Comparison of ENCODE assay signal across 17 cellular contexts in genomic region chr18:58808349-58808748, GRCh38. TPM values are rescaled to one million over a fixed set of nuclear protein-coding genes. Genes with fewer than 3 reads are reported as not detected.
DNase-seq lines count a peak whose midpoint lies in the region; ATAC-seq, FAIRE-seq and TF ChIP-seq lines count a peak whose summit lies in the region.
"Had no signal": no experiment of that assay in that cellular context is flagged by ENCODE, and none has a peak within 500 bp of the region (broad histone marks: within the 10 kb centered on the region; RNA-seq: fewer than 3 reads in every experiment).

No MANE protein-coding gene starts in this region.

- peaks cover 10% of the 10 kb centered on the region for H3K9me2 ChIP-seq in GM23338 (ENCODE audit: insufficient read depth)

- H3K4me3 Mint-ChIP-seq in GM23338 (no peak overlapping the region), neural progenitor cell (no peak overlapping the region), T-cell (no peak overlapping the region)
- H3K4me3 Mint-ChIP-seq: CD14-positive monocyte; CD4-positive, alpha-beta memory T cell had no signal

- TF ChIP-seq CTCF in GM23338 (conservative IDR thresholded peaks at IDR 0.05; ENCODE audit: low read depth in 2 of 2) (no peak), H1 (IDR thresholded peaks at IDR 0.05; ENCODE audit: control extremely low read depth in 1 of 3, insufficient read depth in 1 of 3, low read depth in 1 of 3, low read length in 3 of 3) (no peak), neural progenitor cell (IDR thresholded peaks at IDR 0.05) (no peak)

- H2AFZ ChIP-seq in GM23338 (no peak overlapping the region), H1 (ENCODE audit: low read length) (no peak overlapping the region), neural progenitor cell (replicated peaks) (no peak overlapping the region)

- H4K20me1 ChIP-seq in GM23338 (replicated peaks; ENCODE audit: insufficient read depth), result no peaks in the 10 kb centered on the region
- H4K20me1 ChIP-seq in H1 (replicated peaks in 1 of 2; ENCODE audit: control insufficient read depth in 1 of 2, insufficient read depth in 2 of 2, low read length in 2 of 2), result no peaks in the 10 kb centered on the region
- H4K20me1 ChIP-seq in neural progenitor cell (ENCODE audit: low read depth), result no peaks in the 10 kb centered on the region
- H4K20me1 ChIP-seq: BLaER1 had no signal

- H3K14ac ChIP-seq in H1 (ENCODE audit: insufficient read length), result no peak overlapping the region

- H3K79me2 ChIP-seq in GM23338 (replicated peaks; ENCODE audit: insufficient read depth), result no peaks in the 10 kb centered on the region
- no peaks in the 10 kb centered on the region for H3K79me2 ChIP-seq in H1 (ENCODE audit: control insufficient read depth in 1 of 2, insufficient read depth in 2 of 2, low read length in 2 of 2)
- no peaks in the 10 kb centered on the region for H3K79me2 ChIP-seq in neural progenitor cell (ENCODE audit: low read depth)

- peak overlapping the region; percentile 22 for H4K5ac ChIP-seq in H1 (ENCODE audit: insufficient read length, low read depth, low read length)

- H3K56ac ChIP-seq in H1 (replicated peaks; ENCODE audit: insufficient read length, low read depth, low read length), result no peak overlapping the region

- no peak overlapping the region for H3K9ac ChIP-seq in HUES64 (ENCODE audit: low read depth, low read length)
- H3K9ac ChIP-seq in H1 (replicated peaks in 1 of 4; ENCODE audit: extremely low read depth in 1 of 4, low read depth in 3 of 4, low read length in 3 of 4), result no peak overlapping the region
- H3K9ac ChIP-seq in neural progenitor cell, result no peak overlapping the region
- H3K9ac ChIP-seq: BLaER1 had no signal

- no peak overlapping the region for H4K91ac ChIP-seq in H1 (replicated peaks; ENCODE audit: insufficient read length, low read length)

- DNase-seq in GM23338 (ENCODE audit: low spot score) (peak; percentile 51), H1 (ENCODE audit: low read depth in 1 of 2, low spot score in 2 of 2) (peak in 1 of 2 experiments; percentile 27), neural progenitor cell (ENCODE audit: low spot score) (no peak), SIG-M5 treated with dmso at 0.1 percent for 504 hours (lab: John Stamatoyannopoulos, UW; ENCODE audit: unreplicated experiment) (no peak), RKO (ENCODE audit: low spot score) (no peak), T-cell (no peak)
- DNase-seq: 8988T; Calu3; CD4-positive, alpha-beta memory T cell; DMS79 treated with DMSO at 0.1 percent for 48 hours; HCEC 1CT had no signal

- POLR2A ChIA-PET in H1 (lab: Charles Lee; ENCODE audit: partially characterized antibody) (interaction anchor here (1.0 to 2.6 kb wide), 10 partner anchors 10 to 87 kb away, joined by 3 to 14 read pairs (median 4); partner anchors contain the start of gene ZNF532), T-cell (lab: Charles Lee) (no interaction called here)

- H3K4ac ChIP-seq in H1 (replicated peaks; ENCODE audit: insufficient read length, low read depth, low read length), result no peak overlapping the region

- FAIRE-seq in H1 (lab: Jason Lieb, UNC), result no peak

- ATAC-seq in GM23338, result peak; percentile 28
- ATAC-seq in HG03159 (IDR thresholded peaks at IDR 0.05; ENCODE audit: unreplicated experiment), result no peak
- no peak for ATAC-seq in T-cell (replicated peaks in 1 of 4)
- ATAC-seq: GM12878 had no signal

- H3K9me3 ChIP-seq in HUES64 (ENCODE audit: insufficient read depth, low read depth, low read length) (no peaks in the 10 kb centered on the region), H1 (ENCODE audit: insufficient read depth in 2 of 2, low read depth in 1 of 2, low read length in 1 of 2) (no peaks in the 10 kb centered on the region), neural progenitor cell (ENCODE audit: low read depth) (no peaks in the 10 kb centered on the region)
- H3K9me3 ChIP-seq: BLaER1 had no signal

- H3K9me3 Mint-ChIP-seq in GM23338 (peaks cover 3% of the 10 kb centered on the region; the same call in 2 of the 3 replicates), neural progenitor cell (peaks cover 12% of the 10 kb centered on the region), T-cell (no peaks in the 10 kb centered on the region)

- no peaks in the 10 kb centered on the region for H3K36me3 ChIP-seq in GM23338 (ENCODE audit: insufficient read depth)
- H3K36me3 ChIP-seq in HUES64 (ENCODE audit: insufficient read depth, low read length), result no peaks in the 10 kb centered on the region
- no peaks in the 10 kb centered on the region for H3K36me3 ChIP-seq in H1 (ENCODE audit: control insufficient read depth in 2 of 4, insufficient read depth in 4 of 4, low read length in 3 of 4)
- no peaks in the 10 kb centered on the region for H3K36me3 ChIP-seq in neural progenitor cell
- H3K36me3 ChIP-seq: BLaER1 had no signal

- 47% methylated on average over 10 of the region's 10 CpGs for WGBS in HUES64
- 42% methylated on average over 10 of the region's 10 CpGs; no CpG with 5 or more reads in 1 of the 2 experiments for WGBS in H1 (ENCODE audit: extremely low coverage in 1 of 2, insufficient coverage in 1 of 2, insufficient read length in 1 of 2, insufficient replicate concordance in 2 of 2, low coverage in 1 of 2, low lambda C conversion rate in 2 of 2, missing lambda C conversion rate in 1 of 2), 2 experiments

- no peak overlapping the region for H4K8ac ChIP-seq in H1 (ENCODE audit: extremely low read depth, insufficient read depth, low read length)

- no peaks in the 10 kb centered on the region for H3K79me1 ChIP-seq in H1 (ENCODE audit: low read depth, low read length)

- H3K27me3 ChIP-seq in GM23338 (ENCODE audit: insufficient read depth) (no peaks in the 10 kb centered on the region), HUES64 (ENCODE audit: insufficient read depth, low read length) (no peaks in the 10 kb centered on the region), H1 (replicated peaks in 1 of 4; ENCODE audit: control insufficient read depth in 3 of 4, extremely low read depth in 1 of 4, insufficient read depth in 3 of 4, low read length in 3 of 4) (no peaks in the 10 kb centered on the region), neural progenitor cell (no peaks in the 10 kb centered on the region)
- H3K27me3 ChIP-seq: BLaER1 had no signal

- no peaks in the 10 kb centered on the region for H3K23me2 ChIP-seq in H1 (ENCODE audit: low read depth, low read length)

- H3K4me3 ChIP-seq in GM23338, result no peak overlapping the region
- no peak overlapping the region for H3K4me3 ChIP-seq in HUES64 (ENCODE audit: low read length)
- no peak overlapping the region for H3K4me3 ChIP-seq in H1 (ENCODE audit: extremely low read depth in 1 of 4, insufficient read depth in 2 of 4, low read depth in 3 of 4, low read length in 4 of 4)
- H3K4me3 ChIP-seq in neural progenitor cell, result no peak overlapping the region
- H3K4me3 ChIP-seq: BLaER1 had no signal

- peak overlapping the region; percentile 97; the same call in 1 of the 2 replicates for H2BK5ac ChIP-seq in H1 (ENCODE audit: low read depth, low read length)

- H2BK120ac ChIP-seq in H1 (replicated peaks; ENCODE audit: low read depth, low read length), result no peak overlapping the region

- H2BK20ac ChIP-seq in H1 (ENCODE audit: low read length), result no peak overlapping the region

- H3K27ac ChIP-seq in GM23338 (ENCODE audit: low read depth) (peak overlapping the region; percentile 88), HUES64 (ENCODE audit: low read depth, low read length) (peak overlapping the region; percentile 56; the same call in 1 of the 2 replicates), H1 (ENCODE audit: low read depth, low read length) (no peak overlapping the region; the same call in 1 of the 2 replicates), neural progenitor cell (no peak overlapping the region)
- H3K27ac ChIP-seq: BLaER1, HL-60 had no signal

- H2AK5ac ChIP-seq in H1 (ENCODE audit: low read depth, low read length), result peak overlapping the region; percentile 0; the same call in 1 of the 2 replicates

- H3F3A ChIP-seq in GM23338 (replicated peaks; ENCODE audit: low read depth) (peaks cover 7% of the 10 kb centered on the region), neural progenitor cell (ENCODE audit: low read depth) (peaks cover 12% of the 10 kb centered on the region)

- H2BK15ac ChIP-seq in H1 (ENCODE audit: low read length), result no peak overlapping the region

- TF ChIP-seq RAD21 in H1 (IDR thresholded peaks at IDR 0.05 in 1 of 2, conservative IDR thresholded peaks at IDR 0.05 in 1 of 2; ENCODE audit: low read depth in 2 of 2, low read length in 2 of 2), result no peak

- H3K36me3 Mint-ChIP-seq in GM23338 (ENCODE audit: low read depth) (peaks cover 7% of the 10 kb centered on the region; the same call in 2 of the 3 replicates), neural progenitor cell (peaks cover 7% of the 10 kb centered on the region), T-cell (no peaks in the 10 kb centered on the region)
- H3K36me3 Mint-ChIP-seq: CD14-positive monocyte; CD4-positive, alpha-beta memory T cell had no signal

- H3K27me3 Mint-ChIP-seq in GM23338 (ENCODE audit: insufficient read depth, low read depth, poor library complexity) (peaks cover 9% of the 10 kb centered on the region), neural progenitor cell (ENCODE audit: insufficient read depth, low read depth) (peaks cover 11% of the 10 kb centered on the region), T-cell (peaks cover 44 to 49% of the 10 kb centered on the region in 2 donors)

- TF ChIP-seq POLR2A in H1 (IDR thresholded peaks at IDR 0.05; ENCODE audit: control extremely low read depth in 1 of 2, low read depth in 2 of 2, low read length in 2 of 2), result no peak

- H2BK12ac ChIP-seq in H1 (ENCODE audit: low read depth, low read length), result no peak overlapping the region

- H3K27ac Mint-ChIP-seq in GM23338, result peak overlapping the region; percentile 51
- peak overlapping the region; percentile 42 for H3K27ac Mint-ChIP-seq in neural progenitor cell
- no peak overlapping the region for H3K27ac Mint-ChIP-seq in T-cell
- H3K27ac Mint-ChIP-seq: CD4-positive, alpha-beta memory T cell had no signal

- peak overlapping the region; percentile 39; the same call in 1 of the 2 replicates for H3K18ac ChIP-seq in H1 (ENCODE audit: extremely low read depth, low read length)

- H3K4me1 ChIP-seq in GM23338 (ENCODE audit: insufficient read depth) (peaks cover 31% of the 10 kb centered on the region), HUES64 (ENCODE audit: insufficient read depth, low read length) (peaks cover 26% of the 10 kb centered on the region), H1 (replicated peaks in 1 of 4; ENCODE audit: control insufficient read depth in 3 of 4, insufficient read depth in 4 of 4, low read length in 3 of 4) (peaks cover 2 to 12% (median 8%) of the 10 kb centered on the region in 4 experiments; a peak in 6 of 7 replicates), neural progenitor cell (peaks cover 14% of the 10 kb centered on the region)
- H3K4me1 ChIP-seq: BLaER1 had no signal

- no peak overlapping the region for H3K4me2 ChIP-seq in GM23338
- H3K4me2 ChIP-seq in H1 (ENCODE audit: insufficient read depth in 1 of 2, low read depth in 2 of 2, low read length in 2 of 2), result no peak overlapping the region
- no peak overlapping the region for H3K4me2 ChIP-seq in neural progenitor cell
- H3K4me2 ChIP-seq: BLaER1 had no signal

- H3K4me1 Mint-ChIP-seq in GM23338, result peaks cover 34% of the 10 kb centered on the region
- peaks cover 28% of the 10 kb centered on the region for H3K4me1 Mint-ChIP-seq in neural progenitor cell
- H3K4me1 Mint-ChIP-seq in T-cell, result no peaks in the 10 kb centered on the region
- H3K4me1 Mint-ChIP-seq: CD14-positive monocyte; CD4-positive, alpha-beta memory T cell had no signal

- CTCF ChIA-PET in H1 (lab: Charles Lee; ENCODE audit: partially characterized antibody) (interaction anchor here (0.6 to 2.5 kb wide), 7 partner anchors 17 to 605 kb away, joined by 3 to 6 read pairs (median 3); no protein-coding TSS in a partner anchor), T-cell (lab: Charles Lee) (no interaction called here)

- no peak overlapping the region for H3K23ac ChIP-seq in H1 (ENCODE audit: insufficient read length)

- TF ChIP-seq EP300 in H1 (IDR thresholded peaks at IDR 0.05; ENCODE audit: borderline replicate concordance in 1 of 2, low read depth in 2 of 2, low read length in 2 of 2), result no peak

RNA-seq across cellular contexts. Expression of gene ZNF532, which starts 56.3 kb away (rescaled TPM):
- total RNA-seq in GM23338 (2014; rRNA removed; shearing (Covaris generic)), result 216 and 225 TPM in 2 replicates
- polyA plus RNA-seq in GM23338 (2016; fragmentation: Nextera tagmentation; extraction: Ambion mirVana) (49.8 and 51.5 TPM in 2 replicates), H1 (2011; rRNA removed) (132 and 143 TPM in 2 replicates)
- polyA plus RNA-seq in HUES64 (2013, experiment 1 of 2), result 106 TPM
- polyA plus RNA-seq in HUES64 (2013, experiment 2 of 2), result 100 TPM
- 240 and 241 TPM in 2 replicates for total RNA-seq in H1 (2021; fragmentation: NEBNext Ultra II Directional; extraction: Animal tissue kit (Norgen Biotek cat#: 25700))
- 148 TPM for polyA plus RNA-seq in H1 (2011; cell fraction: cytosol; rRNA removed)
- polyA plus RNA-seq in H1 (2011; cell fraction: nucleus; rRNA removed), result 482 TPM
- polyA plus RNA-seq in H1 (2012, experiment 1 of 2), result 101 to 122 TPM (median 117 TPM) in 4 replicates
- 7.5 TPM for polyA plus RNA-seq in H1 (2012, experiment 2 of 2)
- polyA plus RNA-seq in H1 (2013, experiment 1 of 2), result 144 TPM
- 132 TPM for polyA plus RNA-seq in H1 (2013, experiment 2 of 2)
- polyA minus RNA-seq in H1 (2011; rRNA and poly(A)+ RNA removed), result 742 and 919 TPM in 2 replicates
- 169 TPM for polyA minus RNA-seq in H1 (2011; cell fraction: cytosol; rRNA and poly(A)+ RNA removed)
- polyA minus RNA-seq in H1 (2011; cell fraction: nucleus; rRNA and poly(A)+ RNA removed), result 575 TPM
- total RNA-seq in neural progenitor cell (ENCODE audit: low replicate concordance) (121 and 137 TPM in 2 replicates), T-cell (10 to 100 TPM in 1 of 5 donors, 1 to 10 TPM in 4; 5.0 to 14.2 (median 7.8) TPM)

Comparison
In these comparisons a context has a peak if more than half of its experiments do, and no peak if none do; other contexts are left out.
1. H3K27ac ChIP-seq: peak in GM23338 (single experiment) and HUES64 (single experiment); none in H1 (single experiment) and neural progenitor cell (single experiment).
2. H3K27ac Mint-ChIP-seq: peak in GM23338 (single experiment) and neural progenitor cell (single experiment); none in T-cell (0 of 2).